8 cellular contexts compared by ENCODE assay signal in genomic region chr2:37344453-37345361, GRCh38. TPM values are rescaled to one million over a fixed set of nuclear protein-coding genes. Genes with fewer than 3 reads are reported as not detected.
A peak's percentile ranks its signal among the peaks of the same experiment; 100 is the strongest.
DNase-seq lines count a peak whose midpoint lies in the region; ATAC-seq, FAIRE-seq and TF ChIP-seq lines count a peak whose summit lies in the region.

Gene QPCT, plus strand, starts transcription at chr2:37344630. Its CDS starts 102 bp downstream, at chr2:37344732.

- H3K27me3 ChIP-seq in dorsolateral prefrontal cortex (peaks cover 0 to 2% (median 0%) of the 10 kb centered on the region in 45 donors), lower lobe of right lung (ENCODE audit: low read depth) (no peaks in the 10 kb centered on the region)

- H3K4me3 Mint-ChIP-seq in IgD-negative memory B cell, result peak within 1 kb of the TSS; percentile 76 to 94 (median 88)

- no peaks in the 10 kb centered on the region for H3K36me3 ChIP-seq in lower lobe of right lung

- peaks cover 11% of the 10 kb centered on the region for H3K27me3 Mint-ChIP-seq in IgD-negative memory B cell

- H3K4me3 ChIP-seq in dorsolateral prefrontal cortex, result peak within 1 kb of the TSS; percentile 46 to 90 (median 73)
- H3K4me3 ChIP-seq in lower lobe of right lung, result peak within 1 kb of the TSS; percentile 71

- DNase-seq in GM12892 (ENCODE audit: insufficient read length), result peak; percentile 66
- peak; percentile 50 for DNase-seq in activated CD4-positive, alpha-beta T cell treated with anti-CD3 and anti-CD28 coated beads for 48 hours
- DNase-seq in dorsolateral prefrontal cortex, result peak in 6 of 10 donors; percentile 31 to 71 (median 44)
- peak; percentile 69 for DNase-seq in lower lobe of right lung
- peak; percentile 47 for DNase-seq in stimulated activated CD8-positive, alpha-beta memory T cell treated with anti-CD3 and anti-CD28 coated beads, Interleukin-4, amount 100 ng/mL, for 24 hours (ENCODE audit: low read depth)
- no peak for DNase-seq in NOMO-1 (lab: John Stamatoyannopoulos, UW; ENCODE audit: unreplicated experiment in 2 of 2)

- no peaks in the 10 kb centered on the region for H3K36me3 Mint-ChIP-seq in IgD-negative memory B cell

- peaks cover 6 to 15% (median 8%) of the 10 kb centered on the region in 3 donors for H3K4me1 Mint-ChIP-seq in IgD-negative memory B cell

- TF ChIP-seq CTCF in dorsolateral prefrontal cortex (IDR thresholded peaks at IDR 0.05 in 54 of 56, conservative IDR thresholded peaks at IDR 0.05 in 2 of 56; ENCODE audit: low read depth in 1 of 56, partially characterized antibody in 56 of 56) (no peak), lower lobe of right lung (IDR thresholded peaks at IDR 0.05) (no peak)

- H3K27ac Mint-ChIP-seq in IgD-negative memory B cell, result peak within 1 kb of the TSS in 2 of 3 donors; percentile 83 to 94

- peak; percentile 84 for ATAC-seq in lower lobe of right lung
- no peak for ATAC-seq in HG03135 (IDR thresholded peaks at IDR 0.05; ENCODE audit: unreplicated experiment)

- H3K9me3 Mint-ChIP-seq in IgD-negative memory B cell, result no peaks in the 10 kb centered on the region

- TF ChIP-seq POLR2A in GM12892 (IDR thresholded peaks at IDR 0.05; ENCODE audit: low read depth, low read length), result no peak; the same call in 1 of the 2 replicates

- intact Hi-C loops in dorsolateral prefrontal cortex (cut with DNase I) (no loop called here), lower lobe of right lung (cut with DNase I) (no loop called here)

- peak within 1 kb of the TSS in 57 of 59 donors; percentile 1 to 91 (median 75) for H3K27ac ChIP-seq in dorsolateral prefrontal cortex
- peak within 1 kb of the TSS; percentile 63 for H3K27ac ChIP-seq in lower lobe of right lung

- FAIRE-seq in GM12892 (lab: Jason Lieb, UNC), result peak; percentile 82

- H3K4me1 ChIP-seq in lower lobe of right lung, result peaks cover 23% of the 10 kb centered on the region

- H3K9me3 ChIP-seq in lower lobe of right lung, result no peaks in the 10 kb centered on the region

RNA-seq across cellular contexts. Expression of gene QPCT, which starts in this region (rescaled TPM):
- 2.4 TPM for polyA plus RNA-seq in GM12892 (2012; ENCODE audit: missing spikeins)
- 1.8 TPM for polyA plus RNA-seq in IgD-negative memory B cell
- total RNA-seq in dorsolateral prefrontal cortex (10 to 100 TPM in 111 of 120 experiments, 1 to 10 TPM in 9; 4.6 to 30.3 (median 17.4) TPM), lower lobe of right lung (8.6 TPM)

Comparison
In these comparisons a context has a peak if more than half of its experiments do, and no peak if none do; other contexts are left out.
1. DNase-seq: peak in GM12892 (single experiment), activated CD4-positive, alpha-beta T cell treated with anti-CD3 and anti-CD28 coated beads for 48 hours (single experiment), dorsolateral prefrontal cortex (6 of 10), lower lobe of right lung (single experiment) and stimulated activated CD8-positive, alpha-beta memory T cell treated with anti-CD3 and anti-CD28 coated beads, Interleukin-4, amount 100 ng/mL, for 24 hours (single experiment); none in NOMO-1 (0 of 2).